In genomic region chr7:50164552-50165220, GRCh38 we compare ENCODE assay signal across 16 cellular contexts.
DNase-seq lines count a peak whose midpoint lies in the region; ATAC-seq lines count a peak whose summit lies in the region.
"Had no signal": no experiment of that assay in that cellular context is flagged by ENCODE, and none has a peak within 500 bp of the region (broad histone marks: within the 10 kb centered on the region; RNA-seq: fewer than 3 reads in every experiment).

No MANE protein-coding gene starts in this region.

- ATAC-seq in T-helper 17 cell, result peak; percentile 78
- ATAC-seq in activated naive CD8-positive, alpha-beta T cell treated with anti-CD3 and anti-CD28 coated beads, Interleukin-2, amount 10 ng/mL, durations not matched to agents 7 days and 5 days (ENCODE audit: low read depth), result peak; percentile 62
- ATAC-seq in stimulated activated naive B cell treated with anti-CD40 and anti-IgM and Interleukin-4, amounts not matched to agents 10 μg/mL and 1 μg/mL and 100 μg/mL, for 72 hours (replicated peaks), result no peak
- ATAC-seq in GM18868 (IDR thresholded peaks at IDR 0.05; ENCODE audit: unreplicated experiment), result no peak
- ATAC-seq: GM23338 had no signal

- intact Hi-C loops in activated naive CD4-positive, alpha-beta T cell treated with anti-CD3 and anti-CD28 coated beads for 36 hours (cut with micrococcal nuclease), result no loop called here

- H3K4me3 Mint-ChIP-seq in activated naive CD4-positive, alpha-beta T cell treated with anti-CD3 and anti-CD28 coated beads for 36 hours, result no peak overlapping the region
- peak overlapping the region; percentile 88 for H3K4me3 Mint-ChIP-seq in T-helper 17 cell
- peak overlapping the region; percentile 58 for H3K4me3 Mint-ChIP-seq in activated naive CD8-positive, alpha-beta T cell treated with anti-CD3 and anti-CD28 coated beads, Interleukin-2, amount 10 ng/mL, durations not matched to agents 7 days and 5 days
- no peak overlapping the region for H3K4me3 Mint-ChIP-seq in stimulated activated naive B cell treated with anti-CD40 and anti-IgM and Interleukin-4, amounts not matched to agents 10 μg/mL and 1 μg/mL and 100 μg/mL, for 72 hours
- H3K4me3 Mint-ChIP-seq: GM23338 had no signal

- POLR2A ChIA-PET in activated naive CD8-positive, alpha-beta T cell treated with anti-CD3 and anti-CD28 coated beads, Interleukin-2, amount 10 ng/mL, durations not matched to agents 7 days and 5 days (lab: Charles Lee), result no interaction called here

- H3K4me1 Mint-ChIP-seq in activated naive CD4-positive, alpha-beta T cell treated with anti-CD3 and anti-CD28 coated beads for 36 hours (ENCODE audit: low read depth), result peaks cover 40% of the 10 kb centered on the region
- H3K4me1 Mint-ChIP-seq in T-helper 17 cell, result peaks cover 50% of the 10 kb centered on the region
- H3K4me1 Mint-ChIP-seq in activated naive CD8-positive, alpha-beta T cell treated with anti-CD3 and anti-CD28 coated beads, Interleukin-2, amount 10 ng/mL, durations not matched to agents 7 days and 5 days, result peaks cover 42% of the 10 kb centered on the region
- H3K4me1 Mint-ChIP-seq in stimulated activated naive B cell treated with anti-CD40 and anti-IgM and Interleukin-4, amounts not matched to agents 10 μg/mL and 1 μg/mL and 100 μg/mL, for 72 hours, result peaks cover 38 to 74% of the 10 kb centered on the region in 2 donors
- H3K4me1 Mint-ChIP-seq: GM23338 had no signal

- H3K9me3 Mint-ChIP-seq in activated naive CD4-positive, alpha-beta T cell treated with anti-CD3 and anti-CD28 coated beads for 36 hours, result no peaks in the 10 kb centered on the region
- no peaks in the 10 kb centered on the region for H3K9me3 Mint-ChIP-seq in activated naive CD8-positive, alpha-beta T cell treated with anti-CD3 and anti-CD28 coated beads, Interleukin-2, amount 10 ng/mL, durations not matched to agents 7 days and 5 days
- no peaks in the 10 kb centered on the region for H3K9me3 Mint-ChIP-seq in stimulated activated naive B cell treated with anti-CD40 and anti-IgM and Interleukin-4, amounts not matched to agents 10 μg/mL and 1 μg/mL and 100 μg/mL, for 72 hours
- H3K9me3 Mint-ChIP-seq: GM23338 had no signal

- no peaks in the 10 kb centered on the region for H3K9me3 ChIP-seq in T-helper 17 cell (ENCODE audit: control insufficient read depth, low read length, poor library complexity, severe bottlenecking)
- H3K9me3 ChIP-seq: ascending aorta, upper lobe of left lung had no signal

- DNase-seq in activated naive CD4-positive, alpha-beta T cell treated with anti-CD3 and anti-CD28 coated beads for 36 hours, result no peak
- no peak for DNase-seq in activated naive CD4-positive, alpha-beta T cell treated with anti-CD3 and anti-CD28 coated beads, Interleukin-2, amount 50 U/mL, for 16 hours
- DNase-seq in T-helper 17 cell, result peak in 1 of 3 donors; percentile 13
- peak; percentile 41 for DNase-seq in activated naive CD8-positive, alpha-beta T cell treated with anti-CD3 and anti-CD28 coated beads, Interleukin-2, amount 10 ng/mL, durations not matched to agents 7 days and 5 days
- DNase-seq in stimulated activated naive B cell treated with anti-CD40 and anti-IgM and Interleukin-4, amounts not matched to agents 10 μg/mL and 1 μg/mL and 100 μg/mL, for 72 hours, result no peak
- DNase-seq in NCI-H345 (lab: John Stamatoyannopoulos, UW), result no peak
- DNase-seq in epidermal melanocyte (ENCODE audit: insufficient read length, low spot score), result no peak
- DNase-seq: erythroblast; glutamatergic neuron; NK-92 treated with Interleukin-12 subunit alpha and Interleukin-12 subunit beta, amount 100 ng/mL, for 24 hours; stimulated activated CD4-positive, alpha-beta T cell treated with anti-CD3 and anti-CD28 coated beads, Interleukin-2, amount 100 ng/mL, for 24 hours; T-helper 9 cell; upper lobe of left lung had no signal

- H3K36me3 Mint-ChIP-seq in activated naive CD4-positive, alpha-beta T cell treated with anti-CD3 and anti-CD28 coated beads for 36 hours (ENCODE audit: low read depth), result no peaks in the 10 kb centered on the region
- no peaks in the 10 kb centered on the region for H3K36me3 Mint-ChIP-seq in T-helper 17 cell (ENCODE audit: low read depth)
- H3K36me3 Mint-ChIP-seq in activated naive CD8-positive, alpha-beta T cell treated with anti-CD3 and anti-CD28 coated beads, Interleukin-2, amount 10 ng/mL, durations not matched to agents 7 days and 5 days, result no peaks in the 10 kb centered on the region
- peaks cover 0 to 1% of the 10 kb centered on the region in 2 donors for H3K36me3 Mint-ChIP-seq in stimulated activated naive B cell treated with anti-CD40 and anti-IgM and Interleukin-4, amounts not matched to agents 10 μg/mL and 1 μg/mL and 100 μg/mL, for 72 hours

- peak overlapping the region; percentile 5 for H3K27ac Mint-ChIP-seq in activated naive CD4-positive, alpha-beta T cell treated with anti-CD3 and anti-CD28 coated beads for 36 hours
- H3K27ac Mint-ChIP-seq in T-helper 17 cell, result peak overlapping the region; percentile 92
- H3K27ac Mint-ChIP-seq in activated naive CD8-positive, alpha-beta T cell treated with anti-CD3 and anti-CD28 coated beads, Interleukin-2, amount 10 ng/mL, durations not matched to agents 7 days and 5 days, result peak overlapping the region; percentile 78
- H3K27ac Mint-ChIP-seq in stimulated activated naive B cell treated with anti-CD40 and anti-IgM and Interleukin-4, amounts not matched to agents 10 μg/mL and 1 μg/mL and 100 μg/mL, for 72 hours, result peak overlapping the region; percentile 86
- H3K27ac Mint-ChIP-seq: GM23338 had no signal

- no peaks in the 10 kb centered on the region for H3K27me3 Mint-ChIP-seq in activated naive CD4-positive, alpha-beta T cell treated with anti-CD3 and anti-CD28 coated beads for 36 hours (ENCODE audit: low read depth)
- H3K27me3 Mint-ChIP-seq in T-helper 17 cell, result no peaks in the 10 kb centered on the region
- no peaks in the 10 kb centered on the region for H3K27me3 Mint-ChIP-seq in activated naive CD8-positive, alpha-beta T cell treated with anti-CD3 and anti-CD28 coated beads, Interleukin-2, amount 10 ng/mL, durations not matched to agents 7 days and 5 days
- no peaks in the 10 kb centered on the region for H3K27me3 Mint-ChIP-seq in stimulated activated naive B cell treated with anti-CD40 and anti-IgM and Interleukin-4, amounts not matched to agents 10 μg/mL and 1 μg/mL and 100 μg/mL, for 72 hours

- CTCF ChIA-PET in activated naive CD4-positive, alpha-beta T cell treated with anti-CD3 and anti-CD28 coated beads for 36 hours (lab: Charles Lee), result interaction anchor here (0.9 to 1.7 kb wide), 3 partner anchors 21 to 25 kb away, joined by 3 to 6 read pairs (median 3); no protein-coding TSS in a partner anchor

Comparison
In these comparisons a context has a peak if more than half of its experiments do, and no peak if none do; other contexts are left out.
1. H3K27ac Mint-ChIP-seq: peak in every context shown above with its lines; median percentile 92 in T-helper 17 cell; 86 in stimulated activated naive B cell treated with anti-CD40 and anti-IgM and Interleukin-4, amounts not matched to agents 10 μg/mL and 1 μg/mL and 100 μg/mL, for 72 hours; 78 in activated naive CD8-positive, alpha-beta T cell treated with anti-CD3 and anti-CD28 coated beads, Interleukin-2, amount 10 ng/mL, durations not matched to agents 7 days and 5 days; 5 in activated naive CD4-positive, alpha-beta T cell treated with anti-CD3 and anti-CD28 coated beads for 36 hours.
2. H3K4me3 Mint-ChIP-seq: peak in T-helper 17 cell (single experiment) and activated naive CD8-positive, alpha-beta T cell treated with anti-CD3 and anti-CD28 coated beads, Interleukin-2, amount 10 ng/mL, durations not matched to agents 7 days and 5 days (single experiment); none in activated naive CD4-positive, alpha-beta T cell treated with anti-CD3 and anti-CD28 coated beads for 36 hours (single experiment) and stimulated activated naive B cell treated with anti-CD40 and anti-IgM and Interleukin-4, amounts not matched to agents 10 μg/mL and 1 μg/mL and 100 μg/mL, for 72 hours (0 of 2).
3. ATAC-seq: peak in T-helper 17 cell (single experiment) and activated naive CD8-positive, alpha-beta T cell treated with anti-CD3 and anti-CD28 coated beads, Interleukin-2, amount 10 ng/mL, durations not matched to agents 7 days and 5 days (single experiment); none in stimulated activated naive B cell treated with anti-CD40 and anti-IgM and Interleukin-4, amounts not matched to agents 10 μg/mL and 1 μg/mL and 100 μg/mL, for 72 hours (0 of 2) and GM18868 (single experiment).